In genomic region chr5:170305646-170306025, GRCh38 we compare ENCODE assay signal across 18 cellular contexts. TPM values are rescaled to one million over a fixed set of nuclear protein-coding genes. Genes with fewer than 3 reads are reported as not detected.
DNase-seq lines count a peak whose midpoint lies in the region; ATAC-seq and TF ChIP-seq lines count a peak whose summit lies in the region.
"Had no signal": no experiment of that assay in that cellular context is flagged by ENCODE, and none has a peak within 500 bp of the region (broad histone marks: within the 10 kb centered on the region; RNA-seq: fewer than 3 reads in every experiment).

No MANE protein-coding gene starts in this region.

- H3K4me1 ChIP-seq in heart right ventricle (peaks cover 4 to 83% (median 43%) of the 10 kb centered on the region in 9 donors), ascending aorta (peaks cover 7 to 23% of the 10 kb centered on the region in 2 donors), osteoblast (ENCODE audit: insufficient read depth, low read length) (peaks cover 6% of the 10 kb centered on the region)

- TF ChIP-seq CTCF in heart right ventricle (IDR thresholded peaks at IDR 0.05) (no peak), ascending aorta (IDR thresholded peaks at IDR 0.05) (no peak), osteoblast (IDR thresholded peaks at IDR 0.05; ENCODE audit: extremely low read depth, low read depth, low read length) (no peak)

- H3K27me3 ChIP-seq in heart right ventricle: no peaks in the 10 kb centered on the region
- H3K27me3 ChIP-seq in ascending aorta: no peaks in the 10 kb centered on the region
- H3K27me3 ChIP-seq in osteoblast (ENCODE audit: insufficient read depth, low read length): peaks cover 9% of the 10 kb centered on the region
- H3K27me3 ChIP-seq: Peyer's patch had no signal

- DNase-seq in heart right ventricle (no peak), cardiac septum (ENCODE audit: low spot score) (no peak), ascending aorta (ENCODE audit: low spot score in 2 of 2) (no peak), osteoblast (ENCODE audit: insufficient read length, low spot score, missing footprints) (peak; percentile 72), NCI-H1436 treated with DMSO at 0.1 percent for 48 hours (lab: John Stamatoyannopoulos, UW) (no peak), NCI-H510A (lab: John Stamatoyannopoulos, UW) (no peak), Ammon's horn (ENCODE audit: low spot score) (no peak)
- DNase-seq: C1 segment of cervical spinal cord, COR-L47, DMS153, KBM-7, MM.1S, NCI-H1105, NCI-H187 treated with DMSO at 0.1 percent for 48 hours, NCI-H446 treated with DMSO at 0.1 percent for 48 hours, Peyer's patch, SHP77 treated with DMSO at 0.1 percent for 48 hours had no signal

- H3K79me2 ChIP-seq in osteoblast (ENCODE audit: insufficient read depth, low read length): no peaks in the 10 kb centered on the region

- no peaks in the 10 kb centered on the region for H3K9me3 ChIP-seq in heart right ventricle
- H3K9me3 ChIP-seq in ascending aorta: no peaks in the 10 kb centered on the region
- H3K9me3 ChIP-seq in osteoblast (ENCODE audit: low read depth, low read length): no peaks in the 10 kb centered on the region
- H3K9me3 ChIP-seq: Peyer's patch had no signal

- peak in 3 of 8 donors; percentile 5 to 20 (median 18) for ATAC-seq in heart right ventricle

- H3K27ac ChIP-seq in heart right ventricle (peak overlapping the region in 9 of 10 donors; percentile 54 to 85 (median 74)), ascending aorta (peak overlapping the region; percentile 52), osteoblast (ENCODE audit: low read depth, low read length) (no peak overlapping the region)
- H3K27ac ChIP-seq: HL-60, Peyer's patch had no signal

- H3K4me3 ChIP-seq in heart right ventricle (no peak overlapping the region), ascending aorta (no peak overlapping the region), osteoblast (ENCODE audit: insufficient read depth, low read length) (no peak overlapping the region)
- H3K4me3 ChIP-seq: Peyer's patch had no signal

- no peaks in the 10 kb centered on the region for H4K20me1 ChIP-seq in osteoblast (ENCODE audit: insufficient read depth, low read length)

- intact Hi-C loops in heart right ventricle (cut with DNase I): no loop called here
- intact Hi-C loops in cardiac septum (cut with DNase I): no loop called here
- intact Hi-C loops in ascending aorta (cut with DNase I): loop anchor here (2.0 to 5.0 kb wide), 3 partner anchors 38 to 327 kb away; partner anchors contain the start of gene KCNMB1

- H3K36me3 ChIP-seq in heart right ventricle: no peaks in the 10 kb centered on the region
- H3K36me3 ChIP-seq in ascending aorta: no peaks in the 10 kb centered on the region
- no peaks in the 10 kb centered on the region for H3K36me3 ChIP-seq in osteoblast (ENCODE audit: insufficient read depth, low read length)
- H3K36me3 ChIP-seq: Peyer's patch had no signal

- WGBS in heart right ventricle, 2 donors: 75 to 76% methylated on average over 3 of the region's 3 CpGs

- no peak overlapping the region for H3K4me2 ChIP-seq in osteoblast (ENCODE audit: insufficient read depth, low read length)

- H2AFZ ChIP-seq in osteoblast (ENCODE audit: low read length): no peak overlapping the region

RNA-seq across cellular contexts. Expression of gene LCP2, which starts 8.1 kb away (rescaled TPM):
- 10 to 100 TPM in 2 of 10 donors, 1 to 10 TPM in 8; 3.2 to 35.1 (median 4.6) TPM for total RNA-seq in heart right ventricle
- polyA plus RNA-seq in heart right ventricle: 1 to 10 TPM; 2.7 to 5.2 TPM
- total RNA-seq in cardiac septum: 6.2 TPM
- 9.3 TPM for total RNA-seq in ascending aorta
- total RNA-seq in osteoblast: not detected in 2 replicates
